2 cellular contexts compared by ENCODE assay signal in the genomic region with DNA sequence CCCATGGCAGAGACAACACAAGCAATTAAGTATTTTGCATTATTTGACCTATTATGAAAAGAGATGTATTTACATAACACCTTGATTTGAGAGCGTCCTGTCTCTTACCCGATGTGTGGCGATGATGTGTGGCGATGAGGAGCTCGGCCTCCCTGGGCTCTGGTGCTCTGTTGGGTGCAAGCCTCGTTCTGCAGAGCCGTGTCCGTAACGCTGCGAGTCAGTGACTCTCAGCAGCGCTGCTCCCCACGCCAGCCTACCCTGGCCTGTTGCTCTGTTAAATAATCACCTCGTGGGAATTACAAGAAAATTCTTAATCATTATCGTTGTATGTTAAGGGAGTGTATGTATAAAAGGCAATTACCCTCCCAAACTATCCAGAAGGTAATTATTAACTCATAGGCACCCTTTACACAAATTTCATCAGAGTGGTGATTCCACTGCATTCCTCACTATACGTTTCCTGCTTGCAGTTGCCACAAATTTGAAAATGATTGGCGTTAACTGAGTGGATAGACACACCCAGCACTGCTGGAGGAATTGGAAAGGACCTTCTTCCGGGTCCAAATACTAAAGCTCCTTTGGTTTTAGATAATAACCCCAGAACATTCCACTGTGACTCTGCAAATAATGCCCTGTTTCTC.
TF ChIP-seq lines count a peak whose summit lies in the region.

No MANE protein-coding gene starts in this region.

TF ChIP-seq in GM23338, 12 proteins besides CTCF, POLR2A, EP300 and RAD21:
- TF ChIP-seq EZH2phosphoT487 (IDR thresholded peaks at IDR 0.05; ENCODE audit: unreplicated experiment), result no peak
- no peak for TF ChIP-seq NANOG (IDR thresholded peaks at IDR 0.05; ENCODE audit: borderline replicate concordance)
- no peak for TF ChIP-seq STAT1 (IDR thresholded peaks at IDR 0.05; ENCODE audit: unreplicated experiment)
- TF ChIP-seq ZNF331 (CRISPR knock-in tag; IDR thresholded peaks at IDR 0.05; ENCODE audit: low read depth), result no peak
- TF ChIP-seq ZNF114 (CRISPR knock-in tag; IDR thresholded peaks at IDR 0.05), result no peak
- TF ChIP-seq JUNB (IDR thresholded peaks at IDR 0.05; ENCODE audit: unreplicated experiment), result no peak

TF ChIP-seq in HepG2, 621 proteins besides CTCF, POLR2A, EP300 and RAD21:
- TF ChIP-seq ZBTB21 (CRISPR knock-in tag; IDR thresholded peaks at IDR 0.05), result no peak
- TF ChIP-seq, protein P1, sequence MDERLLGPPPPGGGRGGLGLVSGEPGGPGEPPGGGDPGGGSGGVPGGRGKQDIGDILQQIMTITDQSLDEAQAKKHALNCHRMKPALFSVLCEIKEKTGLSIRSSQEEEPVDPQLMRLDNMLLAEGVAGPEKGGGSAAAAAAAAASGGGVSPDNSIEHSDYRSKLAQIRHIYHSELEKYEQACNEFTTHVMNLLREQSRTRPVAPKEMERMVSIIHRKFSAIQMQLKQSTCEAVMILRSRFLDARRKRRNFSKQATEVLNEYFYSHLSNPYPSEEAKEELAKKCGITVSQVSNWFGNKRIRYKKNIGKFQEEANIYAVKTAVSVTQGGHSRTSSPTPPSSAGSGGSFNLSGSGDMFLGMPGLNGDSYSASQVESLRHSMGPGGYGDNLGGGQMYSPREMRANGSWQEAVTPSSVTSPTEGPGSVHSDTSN (CRISPR knock-in tag; IDR thresholded peaks at IDR 0.05), result no peak
- TF ChIP-seq, protein P2, sequence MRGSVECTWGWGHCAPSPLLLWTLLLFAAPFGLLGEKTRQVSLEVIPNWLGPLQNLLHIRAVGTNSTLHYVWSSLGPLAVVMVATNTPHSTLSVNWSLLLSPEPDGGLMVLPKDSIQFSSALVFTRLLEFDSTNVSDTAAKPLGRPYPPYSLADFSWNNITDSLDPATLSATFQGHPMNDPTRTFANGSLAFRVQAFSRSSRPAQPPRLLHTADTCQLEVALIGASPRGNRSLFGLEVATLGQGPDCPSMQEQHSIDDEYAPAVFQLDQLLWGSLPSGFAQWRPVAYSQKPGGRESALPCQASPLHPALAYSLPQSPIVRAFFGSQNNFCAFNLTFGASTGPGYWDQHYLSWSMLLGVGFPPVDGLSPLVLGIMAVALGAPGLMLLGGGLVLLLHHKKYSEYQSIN (CRISPR knock-in tag; IDR thresholded peaks at IDR 0.05; ENCODE audit: borderline replicate concordance), result no peak
- no peak for TF ChIP-seq NFYC (CRISPR knock-in tag; IDR thresholded peaks at IDR 0.05)
- no peak for TF ChIP-seq SRF (IDR thresholded peaks at IDR 0.05; ENCODE audit: low read depth, low read length)
- no peak for TF ChIP-seq ZNF432 (CRISPR knock-in tag; IDR thresholded peaks at IDR 0.05; ENCODE audit: borderline replicate concordance)
- TF ChIP-seq ZNF24 (IDR thresholded peaks at IDR 0.05), result no peak
- no peak for TF ChIP-seq RARA (CRISPR knock-in tag; IDR thresholded peaks at IDR 0.05)
- no peak for TF ChIP-seq MTF1 (CRISPR knock-in tag; IDR thresholded peaks at IDR 0.05)
- TF ChIP-seq, protein P3, sequence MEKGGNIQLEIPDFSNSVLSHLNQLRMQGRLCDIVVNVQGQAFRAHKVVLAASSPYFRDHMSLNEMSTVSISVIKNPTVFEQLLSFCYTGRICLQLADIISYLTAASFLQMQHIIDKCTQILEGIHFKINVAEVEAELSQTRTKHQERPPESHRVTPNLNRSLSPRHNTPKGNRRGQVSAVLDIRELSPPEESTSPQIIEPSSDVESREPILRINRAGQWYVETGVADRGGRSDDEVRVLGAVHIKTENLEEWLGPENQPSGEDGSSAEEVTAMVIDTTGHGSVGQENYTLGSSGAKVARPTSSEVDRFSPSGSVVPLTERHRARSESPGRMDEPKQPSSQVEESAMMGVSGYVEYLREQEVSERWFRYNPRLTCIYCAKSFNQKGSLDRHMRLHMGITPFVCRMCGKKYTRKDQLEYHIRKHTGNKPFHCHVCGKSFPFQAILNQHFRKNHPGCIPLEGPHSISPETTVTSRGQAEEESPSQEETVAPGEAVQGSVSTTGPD (CRISPR knock-in tag; IDR thresholded peaks at IDR 0.05), result no peak
- TF ChIP-seq ZNF7 (CRISPR knock-in tag; IDR thresholded peaks at IDR 0.05), result no peak
- TF ChIP-seq HNRNPK (IDR thresholded peaks at IDR 0.05; ENCODE audit: low read depth, low read length, poor library complexity, severe bottlenecking), result no peak
- TF ChIP-seq MLX (CRISPR knock-in tag; IDR thresholded peaks at IDR 0.05), result no peak
- no peak for TF ChIP-seq PCBP1 (IDR thresholded peaks at IDR 0.05; ENCODE audit: borderline replicate concordance, low read depth, low read length)
- no peak for TF ChIP-seq E2F5 (CRISPR knock-in tag; conservative IDR thresholded peaks at IDR 0.05)
- no peak for TF ChIP-seq ZNF484 (CRISPR knock-in tag; IDR thresholded peaks at IDR 0.05; ENCODE audit: borderline replicate concordance, low read depth)
- no peak for TF ChIP-seq ZNF224 (CRISPR knock-in tag; IDR thresholded peaks at IDR 0.05)
- no peak for TF ChIP-seq ZNF256 (CRISPR knock-in tag; conservative IDR thresholded peaks at IDR 0.05)
- TF ChIP-seq, protein P4, sequence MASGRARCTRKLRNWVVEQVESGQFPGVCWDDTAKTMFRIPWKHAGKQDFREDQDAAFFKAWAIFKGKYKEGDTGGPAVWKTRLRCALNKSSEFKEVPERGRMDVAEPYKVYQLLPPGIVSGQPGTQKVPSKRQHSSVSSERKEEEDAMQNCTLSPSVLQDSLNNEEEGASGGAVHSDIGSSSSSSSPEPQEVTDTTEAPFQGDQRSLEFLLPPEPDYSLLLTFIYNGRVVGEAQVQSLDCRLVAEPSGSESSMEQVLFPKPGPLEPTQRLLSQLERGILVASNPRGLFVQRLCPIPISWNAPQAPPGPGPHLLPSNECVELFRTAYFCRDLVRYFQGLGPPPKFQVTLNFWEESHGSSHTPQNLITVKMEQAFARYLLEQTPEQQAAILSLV (CRISPR knock-in tag; IDR thresholded peaks at IDR 0.05; ENCODE audit: borderline replicate concordance), result no peak
TF ChIP-seq in HepG2: peak in this region for 0.
